21 cellular contexts compared by ENCODE assay signal in the genomic region with DNA sequence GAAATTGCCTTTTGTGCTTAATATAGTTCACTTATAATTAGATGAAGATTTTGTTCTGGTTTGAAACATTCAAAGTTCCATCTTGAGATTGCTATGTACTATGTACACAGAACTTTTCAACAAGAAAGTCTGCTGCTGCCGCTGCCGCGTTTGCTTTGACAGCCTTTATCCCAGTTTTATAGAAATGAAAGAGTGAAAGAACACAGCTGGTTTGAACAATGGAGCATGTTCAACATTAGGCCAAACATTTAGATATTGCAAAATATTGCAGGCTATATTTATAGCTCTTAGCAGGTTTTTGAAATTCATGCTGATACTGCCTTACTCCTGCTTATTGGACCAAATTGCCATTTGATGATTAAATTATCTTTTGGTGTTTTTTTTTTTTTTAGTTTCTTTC.
DNase-seq lines count a peak whose midpoint lies in the region; ATAC-seq and TF ChIP-seq lines count a peak whose summit lies in the region.
"Had no signal": no experiment of that assay in that cellular context is flagged by ENCODE, and none has a peak within 500 bp of the region (broad histone marks: within the 10 kb centered on the region; RNA-seq: fewer than 3 reads in every experiment).

No MANE protein-coding gene starts in this region.

- no peak overlapping the region for H3K27ac Mint-ChIP-seq in activated CD4-positive, alpha-beta T cell treated with anti-CD3 and anti-CD28 coated beads for 36 hours
- H3K27ac Mint-ChIP-seq: activated naive CD4-positive, alpha-beta T cell treated with anti-CD3 and anti-CD28 coated beads, Interleukin-2, amount 50 U/mL, for 24 hours; activated T-cell treated with anti-CD3 and anti-CD28 coated beads, Interleukin-2, amount 50 U/mL, for 24 hours; CD8-positive, alpha-beta memory T cell had no signal

- H3K4me1 Mint-ChIP-seq in activated CD4-positive, alpha-beta T cell treated with anti-CD3 and anti-CD28 coated beads for 36 hours: no peaks in the 10 kb centered on the region
- H3K4me1 Mint-ChIP-seq: activated naive CD4-positive, alpha-beta T cell treated with anti-CD3 and anti-CD28 coated beads, Interleukin-2, amount 50 U/mL, for 24 hours; CD8-positive, alpha-beta memory T cell had no signal

- no peaks in the 10 kb centered on the region for H3K36me3 Mint-ChIP-seq in activated CD4-positive, alpha-beta T cell treated with anti-CD3 and anti-CD28 coated beads for 36 hours (ENCODE audit: low read depth)
- H3K36me3 Mint-ChIP-seq: activated naive CD4-positive, alpha-beta T cell treated with anti-CD3 and anti-CD28 coated beads, Interleukin-2, amount 50 U/mL, for 24 hours; CD8-positive, alpha-beta memory T cell had no signal

- no peak overlapping the region for H3K27ac ChIP-seq in AG04450 (ENCODE audit: low read depth, low read length)

- no peaks in the 10 kb centered on the region for H3K27me3 Mint-ChIP-seq in activated CD4-positive, alpha-beta T cell treated with anti-CD3 and anti-CD28 coated beads for 36 hours
- H3K27me3 Mint-ChIP-seq: activated T-cell treated with anti-CD3 and anti-CD28 coated beads, Interleukin-2, amount 50 U/mL, for 24 hours had no signal

- CTCF ChIA-PET in AG04450 (lab: Charles Lee): interaction anchor here (0.6 to 8.3 kb wide), 2 partner anchors 41 to 43 kb away, joined by 3 to 82 read pairs; no protein-coding TSS in a partner anchor
- CTCF ChIA-PET in activated CD4-positive, alpha-beta T cell treated with anti-CD3 and anti-CD28 coated beads for 36 hours (lab: Charles Lee): no interaction called here

- H3K9me3 Mint-ChIP-seq in activated CD4-positive, alpha-beta T cell treated with anti-CD3 and anti-CD28 coated beads for 36 hours (ENCODE audit: low read depth): no peaks in the 10 kb centered on the region
- H3K9me3 Mint-ChIP-seq: activated T-cell treated with anti-CD3 and anti-CD28 coated beads, Interleukin-2, amount 50 U/mL, for 24 hours had no signal

- ATAC-seq in sciatic nerve (peak; percentile 79), SK-N-SH treated with all-trans-retinoic acid at 6 μM for 48 hours (no peak), HG03521 (IDR thresholded peaks at IDR 0.05; ENCODE audit: unreplicated experiment) (no peak)
- no peak for ATAC-seq in activated CD4-positive, alpha-beta T cell treated with anti-CD3 and anti-CD28 coated beads for 36 hours

- no peak overlapping the region for H3K4me3 ChIP-seq in AG04450 (ENCODE audit: low read depth, low read length)
- H3K4me3 ChIP-seq in fibroblast of the aortic adventitia (ENCODE audit: low read depth, low read length): no peak overlapping the region
- H3K4me3 ChIP-seq: breast epithelium, esophagus squamous epithelium, mucosa of descending colon, skin epidermis had no signal

- H3K4me3 Mint-ChIP-seq in activated CD4-positive, alpha-beta T cell treated with anti-CD3 and anti-CD28 coated beads for 36 hours: no peak overlapping the region
- H3K4me3 Mint-ChIP-seq: activated naive CD4-positive, alpha-beta T cell treated with anti-CD3 and anti-CD28 coated beads, Interleukin-2, amount 50 U/mL, for 24 hours; activated T-cell treated with anti-CD3 and anti-CD28 coated beads, Interleukin-2, amount 50 U/mL, for 24 hours; CD8-positive, alpha-beta memory T cell had no signal

- DNase-seq in AG04450 (ENCODE audit: low read depth, low spot score): peak; percentile 21
- DNase-seq in amniotic epithelial cell (ENCODE audit: low read depth): peak; percentile 50
- peak; percentile 84 for DNase-seq in fibroblast of the aortic adventitia (ENCODE audit: low read depth)
- DNase-seq in sciatic nerve (ENCODE audit: low spot score): no peak
- DNase-seq in activated CD4-positive, alpha-beta T cell treated with anti-CD3 and anti-CD28 coated beads for 36 hours: no peak
- no peak for DNase-seq in GM13977 (ENCODE audit: low spot score)
- DNase-seq: activated CD4-positive, alpha-beta T cell treated with anti-CD3 and anti-CD28 coated beads, Interleukin-2, amount 50 U/mL, for 48 hours; activated T-cell treated with anti-CD3 and anti-CD28 coated beads, Interleukin-2, amount 50 U/mL, for 24 hours; CD8-positive, alpha-beta memory T cell; esophagus squamous epithelium; Karpas-422; NCI-H1105; NCI-H2107; NCI-H526; OCI-M1 had no signal

- TF ChIP-seq CTCF in AG04450 (IDR thresholded peaks at IDR 0.05; ENCODE audit: low read depth, low read length) (no peak), fibroblast of the aortic adventitia (IDR thresholded peaks at IDR 0.05; ENCODE audit: insufficient read depth, low read length) (no peak), GM13977 (IDR thresholded peaks at IDR 0.05; ENCODE audit: extremely low read depth, insufficient read depth, missing control alignments) (no peak)

- in situ Hi-C loops in GM13977 (cut with MboI; ENCODE audit: low pct_unique_long_range_greater_than_20kb, low sequenced_read_pairs, unreplicated experiment): no loop called here

- POLR2A ChIA-PET in AG04450 (lab: Yijun Ruan, JAX): interaction anchor here (0.9 kb wide), 1 partner anchor 34 kb away, joined by 5 read pairs; no protein-coding TSS in a partner anchor
- POLR2A ChIA-PET in activated CD4-positive, alpha-beta T cell treated with anti-CD3 and anti-CD28 coated beads for 36 hours (lab: Charles Lee): no interaction called here

- intact Hi-C loops in sciatic nerve (cut with DNase I): no loop called here
- intact Hi-C loops in activated CD4-positive, alpha-beta T cell treated with anti-CD3 and anti-CD28 coated beads for 36 hours (cut with DNase I, micrococcal nuclease): no loop called here

- H3K9me3 ChIP-seq in AG04450 (ENCODE audit: control insufficient read depth, insufficient read depth, low read length): no peaks in the 10 kb centered on the region
- H3K9me3 ChIP-seq: breast epithelium, esophagus squamous epithelium, mucosa of descending colon had no signal

- no peaks in the 10 kb centered on the region for H3K27me3 ChIP-seq in AG04450 (ENCODE audit: control insufficient read depth, insufficient read depth, low read length)
- H3K27me3 ChIP-seq: breast epithelium, esophagus squamous epithelium had no signal

TF ChIP-seq in SK-N-SH treated with all-trans-retinoic acid at 6 μM for 48 hours, 23 proteins besides CTCF, POLR2A, EP300 and RAD21:
- no peak for TF ChIP-seq OSR1 (CRISPR knock-in tag; IDR thresholded peaks at IDR 0.05)
- TF ChIP-seq, protein P1, sequence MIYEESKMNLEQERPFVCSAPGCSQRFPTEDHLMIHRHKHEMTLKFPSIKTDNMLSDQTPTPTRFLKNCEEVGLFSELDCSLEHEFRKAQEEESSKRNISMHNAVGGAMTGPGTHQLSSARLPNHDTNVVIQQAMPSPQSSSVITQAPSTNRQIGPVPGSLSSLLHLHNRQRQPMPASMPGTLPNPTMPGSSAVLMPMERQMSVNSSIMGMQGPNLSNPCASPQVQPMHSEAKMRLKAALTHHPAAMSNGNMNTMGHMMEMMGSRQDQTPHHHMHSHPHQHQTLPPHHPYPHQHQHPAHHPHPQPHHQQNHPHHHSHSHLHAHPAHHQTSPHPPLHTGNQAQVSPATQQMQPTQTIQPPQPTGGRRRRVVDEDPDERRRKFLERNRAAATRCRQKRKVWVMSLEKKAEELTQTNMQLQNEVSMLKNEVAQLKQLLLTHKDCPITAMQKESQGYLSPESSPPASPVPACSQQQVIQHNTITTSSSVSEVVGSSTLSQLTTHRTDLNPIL (CRISPR knock-in tag; IDR thresholded peaks at IDR 0.05; ENCODE audit: low read depth): no peak

Comparison
In these comparisons a context has a peak if more than half of its experiments do, and no peak if none do; other contexts are left out.
1. DNase-seq: peak in AG04450 (single experiment), amniotic epithelial cell (single experiment) and fibroblast of the aortic adventitia (single experiment); none in sciatic nerve (single experiment), activated CD4-positive, alpha-beta T cell treated with anti-CD3 and anti-CD28 coated beads for 36 hours (single experiment) and GM13977 (single experiment).